16 cellular contexts compared by ENCODE assay signal in the genomic region with DNA sequence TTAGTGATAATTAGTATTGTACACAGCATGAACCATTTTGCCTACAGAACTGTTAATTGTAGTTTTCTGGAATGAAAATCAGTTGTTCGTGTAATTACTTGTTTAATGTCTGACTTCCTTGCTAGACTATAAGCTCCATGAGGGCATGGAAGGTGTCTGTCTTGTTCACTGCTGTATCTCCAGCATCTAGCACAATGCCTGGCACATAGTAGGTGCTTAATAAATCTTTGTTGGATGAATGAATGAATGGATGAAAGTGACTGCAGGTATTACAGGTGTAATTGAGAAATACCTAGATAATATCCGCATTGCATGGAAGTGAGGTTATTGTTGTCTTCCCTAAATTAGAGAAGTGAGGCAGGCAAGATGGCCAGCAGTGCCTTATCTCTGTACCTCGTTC. TPM values are rescaled to one million over a fixed set of nuclear protein-coding genes. Genes with fewer than 3 reads are reported as not detected.
DNase-seq lines count a peak whose midpoint lies in the region; ATAC-seq, FAIRE-seq and TF ChIP-seq lines count a peak whose summit lies in the region.
"Had no signal": no experiment of that assay in that cellular context is flagged by ENCODE, and none has a peak within 500 bp of the region (broad histone marks: within the 10 kb centered on the region; RNA-seq: fewer than 3 reads in every experiment).

No MANE protein-coding gene starts in this region.

- H3K27ac Mint-ChIP-seq in activated T-cell treated with anti-CD3 and anti-CD28 coated beads, Interleukin-2, amount 50 U/mL, for 72 hours, result peak overlapping the region; percentile 13
- no peak overlapping the region for H3K27ac Mint-ChIP-seq in activated T-cell treated with anti-CD3 and anti-CD28 coated beads, Interleukin-2, amount 50 U/mL, for 24 hours
- peak overlapping the region in 2 of 3 donors; percentile 0 to 34 for H3K27ac Mint-ChIP-seq in CD4-positive, CD25-positive, alpha-beta regulatory T cell
- peak overlapping the region in 8 of 10 donors; percentile 19 to 80 (median 46) for H3K27ac Mint-ChIP-seq in naive thymus-derived CD8-positive, alpha-beta T cell

- no peaks in the 10 kb centered on the region for H3K27me3 ChIP-seq in CD4-positive, CD25-positive, alpha-beta regulatory T cell (ENCODE audit: control insufficient read depth, insufficient read depth, low read length)
- H3K27me3 ChIP-seq in Loucy (ENCODE audit: insufficient read depth, low read length, poor library complexity, severe bottlenecking), result no peaks in the 10 kb centered on the region
- H3K27me3 ChIP-seq in upper lobe of left lung, result no peaks in the 10 kb centered on the region
- H3K27me3 ChIP-seq: BE2C had no signal

- H3K4me3 ChIP-seq in CD4-positive, CD25-positive, alpha-beta regulatory T cell (ENCODE audit: low read depth, low read length), result no peak overlapping the region
- H3K4me3 ChIP-seq in Loucy (ENCODE audit: low read length, poor library complexity, severe bottlenecking) (peak overlapping the region; percentile 33), upper lobe of left lung (no peak overlapping the region)

- H3K79me2 ChIP-seq in Loucy (ENCODE audit: insufficient read depth, low read length), result peaks cover 62% of the 10 kb centered on the region

- POLR2A ChIA-PET in naive thymus-derived CD8-positive, alpha-beta T cell (lab: Charles Lee), result no interaction called here

- FAIRE-seq in frontal cortex (lab: Jason Lieb, UNC), result no peak
- FAIRE-seq: H1 had no signal

- H3F3A ChIP-seq in Loucy (ENCODE audit: low read depth), result no peaks in the 10 kb centered on the region

- peaks cover 62% of the 10 kb centered on the region for H4K20me1 ChIP-seq in Loucy (ENCODE audit: insufficient read depth, low read length, poor library complexity, severe bottlenecking)

- no peak for TF ChIP-seq CTCF in Loucy (conservative IDR thresholded peaks at IDR 0.05; ENCODE audit: low read length)
- TF ChIP-seq CTCF in upper lobe of left lung (IDR thresholded peaks at IDR 0.05), result no peak

- H3K4me3 Mint-ChIP-seq in activated T-cell treated with anti-CD3 and anti-CD28 coated beads, Interleukin-2, amount 50 U/mL, for 72 hours, result no peak overlapping the region
- no peak overlapping the region for H3K4me3 Mint-ChIP-seq in activated T-cell treated with anti-CD3 and anti-CD28 coated beads, Interleukin-2, amount 50 U/mL, for 24 hours
- peak overlapping the region in 1 of 4 donors; percentile 6 for H3K4me3 Mint-ChIP-seq in CD4-positive, CD25-positive, alpha-beta regulatory T cell
- H3K4me3 Mint-ChIP-seq in naive thymus-derived CD8-positive, alpha-beta T cell, result peak overlapping the region in 1 of 10 donors; percentile 32

- H3K27me3 Mint-ChIP-seq in activated T-cell treated with anti-CD3 and anti-CD28 coated beads, Interleukin-2, amount 50 U/mL, for 72 hours (ENCODE audit: low read depth), result no peaks in the 10 kb centered on the region
- no peaks in the 10 kb centered on the region for H3K27me3 Mint-ChIP-seq in activated T-cell treated with anti-CD3 and anti-CD28 coated beads, Interleukin-2, amount 50 U/mL, for 24 hours
- H3K27me3 Mint-ChIP-seq in CD4-positive, CD25-positive, alpha-beta regulatory T cell, result no peaks in the 10 kb centered on the region
- H3K27me3 Mint-ChIP-seq in naive thymus-derived CD8-positive, alpha-beta T cell, result no peaks in the 10 kb centered on the region
- H3K27me3 Mint-ChIP-seq: CD8-positive, alpha-beta memory T cell had no signal

- no peak for ATAC-seq in activated T-cell treated with anti-CD3 and anti-CD28 coated beads, Interleukin-2, amount 50 U/mL, for 72 hours (replicated peaks in 1 of 2)
- no peak for ATAC-seq in CD4-positive, CD25-positive, alpha-beta regulatory T cell (ENCODE audit: low read depth in 2 of 2)
- ATAC-seq in naive thymus-derived CD8-positive, alpha-beta T cell, result no peak
- ATAC-seq in upper lobe of left lung (ENCODE audit: low FRiP score in 2 of 2), result no peak

- peaks cover 0 to 3% of the 10 kb centered on the region in 2 donors for H3K9me3 Mint-ChIP-seq in activated T-cell treated with anti-CD3 and anti-CD28 coated beads, Interleukin-2, amount 50 U/mL, for 72 hours
- H3K9me3 Mint-ChIP-seq in activated T-cell treated with anti-CD3 and anti-CD28 coated beads, Interleukin-2, amount 50 U/mL, for 24 hours, result no peaks in the 10 kb centered on the region
- no peaks in the 10 kb centered on the region for H3K9me3 Mint-ChIP-seq in CD4-positive, CD25-positive, alpha-beta regulatory T cell
- no peaks in the 10 kb centered on the region for H3K9me3 Mint-ChIP-seq in naive thymus-derived CD8-positive, alpha-beta T cell
- H3K9me3 Mint-ChIP-seq: CD8-positive, alpha-beta memory T cell had no signal

- H3K9me3 ChIP-seq in CD4-positive, CD25-positive, alpha-beta regulatory T cell (ENCODE audit: control insufficient read depth in 2 of 2, low read length in 2 of 2), result no peaks in the 10 kb centered on the region
- H3K9me3 ChIP-seq in Loucy (ENCODE audit: insufficient read depth, low read depth, low read length), result no peaks in the 10 kb centered on the region
- H3K9me3 ChIP-seq in upper lobe of left lung, result no peaks in the 10 kb centered on the region
- H3K9me3 ChIP-seq: BE2C had no signal

- no peak overlapping the region for H2AFZ ChIP-seq in Loucy (ENCODE audit: low read length)

- TF ChIP-seq POLR2A in upper lobe of left lung (IDR thresholded peaks at IDR 0.05), result no peak

- no peak for TF ChIP-seq EP300 in upper lobe of left lung (IDR thresholded peaks at IDR 0.05)

- H3K27ac ChIP-seq in CD4-positive, CD25-positive, alpha-beta regulatory T cell (ENCODE audit: insufficient read depth, low read length, poor library complexity, severe bottlenecking), result no peak overlapping the region
- no peak overlapping the region for H3K27ac ChIP-seq in upper lobe of left lung

- H3K9ac ChIP-seq in Loucy (ENCODE audit: low read depth, low read length, poor library complexity, severe bottlenecking), result no peak overlapping the region

- no peak for DNase-seq in activated T-cell treated with anti-CD3 and anti-CD28 coated beads, Interleukin-2, amount 50 U/mL, for 72 hours
- DNase-seq in activated T-cell treated with anti-CD3 and anti-CD28 coated beads, Interleukin-2, amount 50 U/mL, for 24 hours, result no peak
- no peak for DNase-seq in CD4-positive, CD25-positive, alpha-beta regulatory T cell
- DNase-seq in naive thymus-derived CD8-positive, alpha-beta T cell, result no peak
- DNase-seq in NCI-H2029 (lab: John Stamatoyannopoulos, UW) (no peak), frontal cortex (ENCODE audit: low spot score in 2 of 2) (no peak), upper lobe of left lung (no peak)
- DNase-seq: BE2C; CD8-positive, alpha-beta memory T cell; KG1; NCI-H1417; NCI-H187 treated with DMSO at 0.1 percent for 48 hours; NCI-H226; NCI-H524 had no signal

- H3K4me1 Mint-ChIP-seq in activated T-cell treated with anti-CD3 and anti-CD28 coated beads, Interleukin-2, amount 50 U/mL, for 72 hours (ENCODE audit: low read depth), result peaks cover 53% of the 10 kb centered on the region
- peaks cover 59% of the 10 kb centered on the region for H3K4me1 Mint-ChIP-seq in activated T-cell treated with anti-CD3 and anti-CD28 coated beads, Interleukin-2, amount 50 U/mL, for 24 hours (ENCODE audit: low read depth)
- peaks cover 5 to 66% (median 48%) of the 10 kb centered on the region in 4 donors for H3K4me1 Mint-ChIP-seq in CD4-positive, CD25-positive, alpha-beta regulatory T cell
- H3K4me1 Mint-ChIP-seq in naive thymus-derived CD8-positive, alpha-beta T cell, result peaks cover 39 to 62% (median 61%) of the 10 kb centered on the region in 4 donors

- H3K9me2 ChIP-seq in Loucy (replicated peaks; ENCODE audit: low read depth, low read length), result no peaks in the 10 kb centered on the region

- H3K36me3 Mint-ChIP-seq in activated T-cell treated with anti-CD3 and anti-CD28 coated beads, Interleukin-2, amount 50 U/mL, for 72 hours (ENCODE audit: insufficient read depth in 2 of 2), result peaks cover 26 to 52% of the 10 kb centered on the region in 2 donors
- H3K36me3 Mint-ChIP-seq in activated T-cell treated with anti-CD3 and anti-CD28 coated beads, Interleukin-2, amount 50 U/mL, for 24 hours (ENCODE audit: low read depth), result peaks cover 97% of the 10 kb centered on the region
- peaks cover 78% of the 10 kb centered on the region for H3K36me3 Mint-ChIP-seq in CD4-positive, CD25-positive, alpha-beta regulatory T cell
- peaks cover 0 to 91% (median 27%) of the 10 kb centered on the region in 3 donors for H3K36me3 Mint-ChIP-seq in naive thymus-derived CD8-positive, alpha-beta T cell

- H3K4me2 ChIP-seq in Loucy (ENCODE audit: low read depth, low read length, poor library complexity, severe bottlenecking), result peak overlapping the region; percentile 60

- H3K36me3 ChIP-seq in CD4-positive, CD25-positive, alpha-beta regulatory T cell (ENCODE audit: control insufficient read depth, insufficient read depth, low read length), result peaks cover 80% of the 10 kb centered on the region
- peaks cover 55% of the 10 kb centered on the region for H3K36me3 ChIP-seq in Loucy (ENCODE audit: insufficient read depth, low read length)
- H3K36me3 ChIP-seq in upper lobe of left lung, result peaks cover 37 to 85% (median 68%) of the 10 kb centered on the region in 4 donors

- peaks cover 38% of the 10 kb centered on the region for H3K4me1 ChIP-seq in CD4-positive, CD25-positive, alpha-beta regulatory T cell (ENCODE audit: control insufficient read depth, insufficient read depth, low read length, poor library complexity, severe bottlenecking)
- H3K4me1 ChIP-seq in Loucy (ENCODE audit: insufficient read depth, low read length, poor library complexity, severe bottlenecking), result peaks cover 57% of the 10 kb centered on the region
- H3K4me1 ChIP-seq in upper lobe of left lung, result peaks cover 29 to 37% (median 32%) of the 10 kb centered on the region in 4 donors
- H3K4me1 ChIP-seq: BE2C had no signal

- whole genome bisulfite sequencing in upper lobe of left lung, 2 donors, result 90 to 95% methylated on average over 3 of the region's 3 CpGs

RNA-seq across cellular contexts. Expression of gene C2orf74, which starts 21.8 kb away (rescaled TPM):
- total RNA-seq in activated T-cell treated with anti-CD3 and anti-CD28 coated beads, Interleukin-2, amount 50 U/mL, for 72 hours, result 10 to 100 TPM; 13.4 to 20.9 TPM
- 7.6 TPM for total RNA-seq in CD4-positive, CD25-positive, alpha-beta regulatory T cell
- polyA plus RNA-seq in CD4-positive, CD25-positive, alpha-beta regulatory T cell, result 10 to 100 TPM; 35.1 to 49.8 (median 44.8) TPM
- total RNA-seq in naive thymus-derived CD8-positive, alpha-beta T cell, result 10 to 100 TPM; 21.3 to 25.7 TPM
- polyA plus RNA-seq in naive thymus-derived CD8-positive, alpha-beta T cell, result 10 to 100 TPM; 45.5 to 62.1 (median 56.9) TPM
- 2.9 TPM for total RNA-seq in frontal cortex
- 10 to 100 TPM; 11.9 to 20.7 (median 16.6) TPM for total RNA-seq in upper lobe of left lung
